In genomic region chr14:83491091-83491490, GRCh38 we compare ENCODE assay signal across 26 cellular contexts.
"Had no signal": no experiment of that assay in that cellular context is flagged by ENCODE, and none has a peak within 500 bp of the region (broad histone marks: within the 10 kb centered on the region; RNA-seq: fewer than 3 reads in every experiment).

No MANE protein-coding gene starts in this region.

- H3K4me3 Mint-ChIP-seq: activated CD4-positive, alpha-beta T cell treated with anti-CD3 and anti-CD28 coated beads, Interleukin-2, amount 10 ng/mL, durations not matched to agents 7 days and 5 days; activated naive CD4-positive, alpha-beta T cell treated with anti-CD3 and anti-CD28 coated beads, Interleukin-2, amount 10 ng/mL, durations not matched to agents 7 days and 5 days; activated naive CD8-positive, alpha-beta T cell treated with anti-CD3 and anti-CD28 coated beads, Interleukin-2, amount 50 U/mL, for 24 hours; natural killer cell treated with Interleukin-12 subunit alpha and Interleukin-12 subunit beta and Interleukin-15 and Interleukin-18, amount 100 ng/mL, for 72 hours; stimulated activated naive CD8-positive, alpha-beta T cell treated with anti-CD3 and anti-CD28 coated beads, Interleukin-15, Interleukin-2, amounts not matched to agents 100 ng/mL and 50 ng/mL, for 24 hours had no signal

- H3K4me1 ChIP-seq: lower lobe of right lung, parathyroid adenoma, right lobe of liver, tibial nerve had no signal

- DNase-seq: activated CD4-positive, alpha-beta T cell treated with anti-CD3 and anti-CD28 coated beads, Interleukin-2, amount 10 ng/mL, durations not matched to agents 7 days and 5 days; activated CD8-positive, alpha-beta memory T cell treated with anti-CD3 and anti-CD28 coated beads for 24 hours; activated CD8-positive, alpha-beta memory T cell treated with anti-CD3 and anti-CD28 coated beads, Interleukin-2, amount 50 U/mL, for 48 hours; activated effector memory CD4-positive, alpha-beta T cell treated with Interleukin-2 at 50 U/mL for 16 hours; activated naive CD4-positive, alpha-beta T cell treated with anti-CD3 and anti-CD28 coated beads, Interleukin-2, amount 10 ng/mL, durations not matched to agents 7 days and 5 days; activated naive CD8-positive, alpha-beta T cell treated with anti-CD3 and anti-CD28 coated beads, Interleukin-2, amount 50 U/mL, for 24 hours; activated T-cell treated with anti-CD3 and anti-CD28 coated beads, Interleukin-2, amount 50 U/mL, for 48 hours; anterior cingulate cortex; brain microvascular endothelial cell; central memory CD4-positive, alpha-beta T cell; erythroblast; foreskin melanocyte; hypothalamus; islet precursor cell; left colon; lower lobe of right lung; right lobe of liver; small intestine; stimulated activated CD4-positive, alpha-beta T cell treated with anti-CD3 and anti-CD28 coated beads, Interleukin-15, amount 100 ng/mL, for 24 hours; stimulated activated CD4-positive, alpha-beta T cell treated with anti-CD3 and anti-CD28 coated beads, Interleukin-2, amount 100 ng/mL, for 48 hours had no signal

- H3K9me3 ChIP-seq: lower lobe of right lung, right lobe of liver, tibial nerve had no signal

- H3K36me3 ChIP-seq: brain microvascular endothelial cell, lower lobe of right lung, right lobe of liver, tibial nerve had no signal

- H3K4me3 ChIP-seq: coronary artery, lower lobe of right lung, right lobe of liver, tibial nerve had no signal

- FAIRE-seq: urothelium cell line had no signal

- H3K9me3 Mint-ChIP-seq: activated CD4-positive, alpha-beta T cell treated with anti-CD3 and anti-CD28 coated beads, Interleukin-2, amount 10 ng/mL, durations not matched to agents 7 days and 5 days had no signal

- H3K27ac ChIP-seq: brain microvascular endothelial cell, coronary artery, lower lobe of right lung, parathyroid adenoma, right lobe of liver, tibial nerve had no signal

- H3K4me1 Mint-ChIP-seq: activated CD4-positive, alpha-beta T cell treated with anti-CD3 and anti-CD28 coated beads, Interleukin-2, amount 10 ng/mL, durations not matched to agents 7 days and 5 days; activated naive CD4-positive, alpha-beta T cell treated with anti-CD3 and anti-CD28 coated beads, Interleukin-2, amount 10 ng/mL, durations not matched to agents 7 days and 5 days; activated naive CD8-positive, alpha-beta T cell treated with anti-CD3 and anti-CD28 coated beads, Interleukin-2, amount 50 U/mL, for 24 hours had no signal

- H3K36me3 Mint-ChIP-seq: activated naive CD4-positive, alpha-beta T cell treated with anti-CD3 and anti-CD28 coated beads, Interleukin-2, amount 10 ng/mL, durations not matched to agents 7 days and 5 days; natural killer cell treated with Interleukin-12 subunit alpha and Interleukin-12 subunit beta and Interleukin-15 and Interleukin-18, amount 100 ng/mL, for 72 hours had no signal

- H3K27me3 ChIP-seq: brain microvascular endothelial cell, right lobe of liver, tibial nerve had no signal

- H3K27me3 Mint-ChIP-seq: activated CD4-positive, alpha-beta T cell treated with anti-CD3 and anti-CD28 coated beads, Interleukin-2, amount 10 ng/mL, durations not matched to agents 7 days and 5 days; activated naive CD4-positive, alpha-beta T cell treated with anti-CD3 and anti-CD28 coated beads, Interleukin-2, amount 10 ng/mL, durations not matched to agents 7 days and 5 days; activated naive CD8-positive, alpha-beta T cell treated with anti-CD3 and anti-CD28 coated beads, Interleukin-2, amount 50 U/mL, for 24 hours; natural killer cell treated with Interleukin-12 subunit alpha and Interleukin-12 subunit beta and Interleukin-15 and Interleukin-18, amount 100 ng/mL, for 72 hours; stimulated activated naive CD8-positive, alpha-beta T cell treated with anti-CD3 and anti-CD28 coated beads, Interleukin-15, Interleukin-2, amounts not matched to agents 100 ng/mL and 50 ng/mL, for 24 hours had no signal

- H3K27ac Mint-ChIP-seq: activated CD4-positive, alpha-beta T cell treated with anti-CD3 and anti-CD28 coated beads, Interleukin-2, amount 10 ng/mL, durations not matched to agents 7 days and 5 days; activated naive CD4-positive, alpha-beta T cell treated with anti-CD3 and anti-CD28 coated beads, Interleukin-2, amount 10 ng/mL, durations not matched to agents 7 days and 5 days; activated naive CD8-positive, alpha-beta T cell treated with anti-CD3 and anti-CD28 coated beads, Interleukin-2, amount 50 U/mL, for 24 hours; natural killer cell treated with Interleukin-12 subunit alpha and Interleukin-12 subunit beta and Interleukin-15 and Interleukin-18, amount 100 ng/mL, for 72 hours; stimulated activated naive CD8-positive, alpha-beta T cell treated with anti-CD3 and anti-CD28 coated beads, Interleukin-15, Interleukin-2, amounts not matched to agents 100 ng/mL and 50 ng/mL, for 24 hours had no signal
